15 cellular contexts compared by ENCODE assay signal in genomic region chr2:26591619-26592505, GRCh38. TPM values are rescaled to one million over a fixed set of nuclear protein-coding genes. Genes with fewer than 3 reads are reported as not detected.
DNase-seq lines count a peak whose midpoint lies in the region; TF ChIP-seq lines count a peak whose summit lies in the region.
"Had no signal": no experiment of that assay in that cellular context is flagged by ENCODE, and none has a peak within 500 bp of the region (broad histone marks: within the 10 kb centered on the region; RNA-seq: fewer than 3 reads in every experiment).

No MANE protein-coding gene starts in this region.

- no peaks in the 10 kb centered on the region for H3K36me3 Mint-ChIP-seq in activated T-cell treated with anti-CD3 and anti-CD28 coated beads, Interleukin-2, amount 50 U/mL, for 24 hours (ENCODE audit: low read depth)
- no peaks in the 10 kb centered on the region for H3K36me3 Mint-ChIP-seq in osteocyte (ENCODE audit: unreplicated experiment)

- no peak overlapping the region for H3K27ac Mint-ChIP-seq in activated T-cell treated with anti-CD3 and anti-CD28 coated beads, Interleukin-2, amount 50 U/mL, for 24 hours
- no peak overlapping the region for H3K27ac Mint-ChIP-seq in osteocyte (ENCODE audit: unreplicated experiment)

- H3K4me3 Mint-ChIP-seq in activated T-cell treated with anti-CD3 and anti-CD28 coated beads, Interleukin-2, amount 50 U/mL, for 24 hours = no peak overlapping the region
- no peak overlapping the region for H3K4me3 Mint-ChIP-seq in osteocyte (ENCODE audit: unreplicated experiment)

- H3K9me3 Mint-ChIP-seq in activated T-cell treated with anti-CD3 and anti-CD28 coated beads, Interleukin-2, amount 50 U/mL, for 24 hours = no peaks in the 10 kb centered on the region
- H3K9me3 Mint-ChIP-seq in osteocyte (ENCODE audit: unreplicated experiment) = no peaks in the 10 kb centered on the region
- H3K9me3 Mint-ChIP-seq: nephron progenitor cell had no signal

- DNase-seq in stimulated activated CD4-positive, alpha-beta T cell treated with anti-CD3 and anti-CD28 coated beads, Interleukin-15, amount 100 ng/mL, for 24 hours = peak; percentile 20
- no peak for DNase-seq in stimulated activated CD4-positive, alpha-beta T cell treated with anti-CD3 and anti-CD28 coated beads, Interleukin-4, amount 100 ng/mL, for 24 hours
- peak; percentile 20 for DNase-seq in activated T-cell treated with anti-CD3 and anti-CD28 coated beads, Interleukin-2, amount 50 U/mL, for 24 hours
- peak; percentile 67 for DNase-seq in osteocyte (ENCODE audit: extremely low spot score, unreplicated experiment)
- DNase-seq in NCI-H446 treated with DMSO at 0.1 percent for 48 hours (lab: John Stamatoyannopoulos, UW) = no peak
- no peak for DNase-seq in NCI-H2107 (lab: John Stamatoyannopoulos, UW)
- DNase-seq in OCI-M2 (lab: John Stamatoyannopoulos, UW; ENCODE audit: unreplicated experiment) = no peak
- DNase-seq: activated CD4-positive, alpha-beta T cell treated with anti-CD3 and anti-CD28 coated beads, Interleukin-2, amount 50 U/mL, for 4 hours; activated naive CD4-positive, alpha-beta T cell; brain microvascular endothelial cell; DMS 273 treated with DMSO at 0.1 percent for 48 hours; esophagus squamous epithelium; NCI-H2081; nephron progenitor cell had no signal

- H3K4me1 Mint-ChIP-seq in activated T-cell treated with anti-CD3 and anti-CD28 coated beads, Interleukin-2, amount 50 U/mL, for 24 hours (ENCODE audit: low read depth) = peaks cover 15% of the 10 kb centered on the region
- no peaks in the 10 kb centered on the region for H3K4me1 Mint-ChIP-seq in osteocyte (ENCODE audit: unreplicated experiment)

- TF ChIP-seq CTCF in osteocyte (IDR thresholded peaks at IDR 0.05) = no peak

- peaks cover 43% of the 10 kb centered on the region for H3K27me3 Mint-ChIP-seq in activated T-cell treated with anti-CD3 and anti-CD28 coated beads, Interleukin-2, amount 50 U/mL, for 24 hours
- peaks cover 54% of the 10 kb centered on the region for H3K27me3 Mint-ChIP-seq in osteocyte (ENCODE audit: unreplicated experiment)

RNA-seq across cellular contexts. Expression of gene CIB4, which starts 49.3 kb away (rescaled TPM):
- not detected in 2 replicates for total RNA-seq in osteocyte
- total RNA-seq: dermis microvascular lymphatic vessel endothelial cell had no signal

Comparison
In these comparisons a context has a peak if more than half of its experiments do, and no peak if none do; other contexts are left out.
1. DNase-seq: peak in stimulated activated CD4-positive, alpha-beta T cell treated with anti-CD3 and anti-CD28 coated beads, Interleukin-15, amount 100 ng/mL, for 24 hours (single experiment), activated T-cell treated with anti-CD3 and anti-CD28 coated beads, Interleukin-2, amount 50 U/mL, for 24 hours (single experiment) and osteocyte (single experiment); none in stimulated activated CD4-positive, alpha-beta T cell treated with anti-CD3 and anti-CD28 coated beads, Interleukin-4, amount 100 ng/mL, for 24 hours (single experiment), NCI-H446 treated with DMSO at 0.1 percent for 48 hours (single experiment), NCI-H2107 (single experiment) and OCI-M2 (single experiment).